Comparison of ENCODE assay signal across 8 cellular contexts in genomic region chr2:28956415-28956826, GRCh38. TPM values are rescaled to one million over a fixed set of nuclear protein-coding genes. Genes with fewer than 3 reads are reported as not detected.
DNase-seq lines count a peak whose midpoint lies in the region; ATAC-seq and TF ChIP-seq lines count a peak whose summit lies in the region.
"Had no signal": no experiment of that assay in that cellular context is flagged by ENCODE, and none has a peak within 500 bp of the region (broad histone marks: within the 10 kb centered on the region; RNA-seq: fewer than 3 reads in every experiment).

No MANE protein-coding gene starts in this region.

- ATAC-seq in GM19324 (IDR thresholded peaks at IDR 0.05; ENCODE audit: low FRiP score, unreplicated experiment): no peak
- ATAC-seq in GM18870 (IDR thresholded peaks at IDR 0.05; ENCODE audit: unreplicated experiment): no peak

- H3K79me2 ChIP-seq in OCI-LY3 (ENCODE audit: low read length): no peaks in the 10 kb centered on the region

- no peak for TF ChIP-seq CTCF in GM12865 (IDR thresholded peaks at IDR 0.05; ENCODE audit: insufficient read depth, low read depth, low read length, missing control alignments)
- no peak for TF ChIP-seq CTCF in OCI-LY3 (IDR thresholded peaks at IDR 0.05; ENCODE audit: low read depth, low read length)
- no peak for TF ChIP-seq CTCF in ascending aorta (IDR thresholded peaks at IDR 0.05)

- DNase-seq in GM12865 (ENCODE audit: low read depth): peak; percentile 47
- peak; percentile 54 for DNase-seq in cerebellar cortex (ENCODE audit: low spot score)
- peak; percentile 65 for DNase-seq in mucosa of gallbladder (ENCODE audit: low spot score)
- no peak for DNase-seq in ascending aorta (ENCODE audit: low spot score in 2 of 2)

- H3K27ac ChIP-seq in OCI-LY3 (ENCODE audit: low read length): no peak overlapping the region
- H3K27ac ChIP-seq in ascending aorta: no peak overlapping the region

- intact Hi-C loops in ascending aorta (cut with DNase I): loop anchor here (10.0 kb wide), 1 partner anchor 1118 kb away; no protein-coding TSS in a partner anchor

- H4K20me1 ChIP-seq in OCI-LY3 (ENCODE audit: insufficient read depth, low read length): no peaks in the 10 kb centered on the region

- H3K4me1 ChIP-seq in OCI-LY3 (ENCODE audit: low read length) (peaks cover 8% of the 10 kb centered on the region; the same call in 1 of the 2 replicates), ascending aorta (no peaks in the 10 kb centered on the region)

- H3K4me3 ChIP-seq in GM12865 (ENCODE audit: low read depth, low read length) (no peak overlapping the region), OCI-LY3 (ENCODE audit: low read length) (peak overlapping the region; percentile 68), ascending aorta (no peak overlapping the region)

- no peaks in the 10 kb centered on the region for H3K36me3 ChIP-seq in OCI-LY3 (replicated peaks; ENCODE audit: low read depth, low read length)
- no peaks in the 10 kb centered on the region for H3K36me3 ChIP-seq in ascending aorta

- H2AFZ ChIP-seq in OCI-LY3 (ENCODE audit: low read depth, low read length): peak overlapping the region; percentile 13; the same call in 1 of the 2 replicates

- no peaks in the 10 kb centered on the region for H3K27me3 ChIP-seq in OCI-LY3 (ENCODE audit: low read depth, low read length)
- H3K27me3 ChIP-seq in ascending aorta: no peaks in the 10 kb centered on the region

- no peak overlapping the region for H3K9ac ChIP-seq in OCI-LY3 (ENCODE audit: low read length)

- H3K9me3 ChIP-seq in OCI-LY3 (ENCODE audit: insufficient read depth, low read length): no peaks in the 10 kb centered on the region
- no peaks in the 10 kb centered on the region for H3K9me3 ChIP-seq in ascending aorta

- peak overlapping the region; percentile 71 for H3K4me2 ChIP-seq in OCI-LY3 (ENCODE audit: low read length)

RNA-seq across cellular contexts. Expression of gene TOGARAM2, which starts 24.7 kb away (rescaled TPM):
- total RNA-seq in mucosa of gallbladder (3.5 TPM), ascending aorta (not detected)
- total RNA-seq: renal cortical epithelial cell had no signal

Comparison
In these comparisons a context has a peak if more than half of its experiments do, and no peak if none do; other contexts are left out.
1. DNase-seq: peak in GM12865 (single experiment), cerebellar cortex (single experiment) and mucosa of gallbladder (single experiment); none in ascending aorta (0 of 2).